ENCODE assay signal across 12 cellular contexts in genomic region chr5:91126448-91126847, GRCh38.
DNase-seq lines count a peak whose midpoint lies in the region; ATAC-seq and TF ChIP-seq lines count a peak whose summit lies in the region.
"Had no signal": no experiment of that assay in that cellular context is flagged by ENCODE, and none has a peak within 500 bp of the region (broad histone marks: within the 10 kb centered on the region; RNA-seq: fewer than 3 reads in every experiment).

No MANE protein-coding gene starts in this region.

- no peak for TF ChIP-seq POLR2A in prostate gland (IDR thresholded peaks at IDR 0.05)

- H3K9me3 ChIP-seq in AG04450 (ENCODE audit: control insufficient read depth, insufficient read depth, low read length) (no peaks in the 10 kb centered on the region), SK-N-MC (ENCODE audit: low read depth, low read length) (no peaks in the 10 kb centered on the region), prostate gland (no peaks in the 10 kb centered on the region)

- 4% methylated on average over 1 of the region's 1 CpG for WGBS in prostate gland

- H3K4me1 ChIP-seq in prostate gland (replicated peaks) = peaks cover 7% of the 10 kb centered on the region

- no peak for TF ChIP-seq CTCF in AG04450 (IDR thresholded peaks at IDR 0.05; ENCODE audit: low read depth, low read length)
- TF ChIP-seq CTCF in fibroblast of the aortic adventitia (IDR thresholded peaks at IDR 0.05; ENCODE audit: insufficient read depth, low read length) = no peak
- no peak for TF ChIP-seq CTCF in prostate gland (IDR thresholded peaks at IDR 0.05)

- no peak overlapping the region for H3K9ac ChIP-seq in SK-N-MC (ENCODE audit: insufficient read length)

- CTCF ChIA-PET in AG04450 (lab: Charles Lee) = interaction anchor here (1.8 kb wide), 1 partner anchor 259 kb away, joined by 12 read pairs; no protein-coding TSS in a partner anchor

- intact Hi-C loops in prostate gland (cut with DNase I) = loop anchor here (10.0 kb wide), 1 partner anchor 158 kb away; no protein-coding TSS in a partner anchor
- intact Hi-C loops in posterior vena cava (cut with DNase I) = no loop called here

- H3K27ac ChIP-seq in AG04450 (ENCODE audit: low read depth, low read length) (peak overlapping the region; percentile 41), SK-N-MC (peak overlapping the region; percentile 79), prostate gland (peak overlapping the region; percentile 65 to 77)

- DNase-seq in AG04450 (ENCODE audit: low read depth, low spot score) (peak; percentile 74), SK-N-MC (ENCODE audit: low read depth, low spot score) (no peak), fibroblast of the aortic adventitia (ENCODE audit: low read depth) (peak; percentile 93), prostate gland (ENCODE audit: low spot score) (peak; percentile 29), posterior vena cava (ENCODE audit: low spot score) (no peak), NCI-H345 treated with DMSO at 0.1 percent for 48 hours (lab: John Stamatoyannopoulos, UW; ENCODE audit: unreplicated experiment) (no peak), activated gamma-delta T cell (lab: John Stamatoyannopoulos, UW) (no peak)
- DNase-seq: C1 segment of cervical spinal cord, immature natural killer cell, NCI-H2029 treated with DMSO at 0.1 percent for 48 hours had no signal

- ATAC-seq in HG03025 (IDR thresholded peaks at IDR 0.05; ENCODE audit: low FRiP score, unreplicated experiment) = no peak
- ATAC-seq: GM12878 had no signal

- H3K27me3 ChIP-seq in AG04450 (ENCODE audit: control insufficient read depth, insufficient read depth, low read length) (no peaks in the 10 kb centered on the region), prostate gland (replicated peaks; ENCODE audit: insufficient read depth) (no peaks in the 10 kb centered on the region)

- H3K4me3 ChIP-seq in AG04450 (ENCODE audit: low read depth, low read length) (no peak overlapping the region), SK-N-MC (peak overlapping the region; percentile 47), fibroblast of the aortic adventitia (ENCODE audit: low read depth, low read length) (no peak overlapping the region), prostate gland (no peak overlapping the region)
- H3K4me3 ChIP-seq: GM12878 had no signal

- POLR2A ChIA-PET in AG04450 (lab: Yijun Ruan, JAX) = interaction anchor here (0.6 to 2.0 kb wide), 2 partner anchors 9 to 257 kb away, joined by 3 to 5 read pairs; partner anchors contain the start of gene ARRDC3

- no peaks in the 10 kb centered on the region for H3K36me3 ChIP-seq in SK-N-MC (ENCODE audit: insufficient read depth, low read length)
- H3K36me3 ChIP-seq in prostate gland = no peaks in the 10 kb centered on the region

Comparison
In these comparisons a context has a peak if more than half of its experiments do, and no peak if none do; other contexts are left out.
1. DNase-seq: peak in AG04450 (single experiment), fibroblast of the aortic adventitia (single experiment) and prostate gland (single experiment); none in SK-N-MC (single experiment), posterior vena cava (single experiment), NCI-H345 treated with DMSO at 0.1 percent for 48 hours (single experiment) and activated gamma-delta T cell (single experiment).
2. Peak in every context shown above with its lines, with median percentiles within 50 percentile points of each other: H3K27ac ChIP-seq.